26 cellular contexts compared by ENCODE assay signal in the genomic region with DNA sequence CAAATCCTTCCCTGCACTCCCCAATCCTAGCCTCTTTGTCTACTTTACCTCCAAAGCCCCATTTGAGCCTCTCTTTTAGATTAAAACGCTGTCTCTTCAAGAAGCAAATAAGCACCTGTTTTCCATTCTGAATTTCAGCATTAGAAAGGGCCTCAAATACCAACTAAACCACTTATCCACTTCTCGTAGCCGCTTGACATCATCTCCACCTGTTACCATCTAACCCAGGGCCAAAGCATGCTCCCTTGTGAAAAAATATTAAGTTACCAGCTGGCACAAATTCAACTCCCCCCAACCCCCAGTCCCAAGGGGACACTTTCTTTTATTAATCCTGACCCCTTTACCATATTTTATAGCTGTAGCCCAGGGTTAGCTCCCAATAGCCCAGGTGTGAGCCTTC.
A peak's percentile ranks its signal among the peaks of the same experiment; 100 is the strongest.
DNase-seq lines count a peak whose midpoint lies in the region; ATAC-seq lines count a peak whose summit lies in the region.
"Had no signal": no experiment of that assay in that cellular context is flagged by ENCODE, and none has a peak within 500 bp of the region (broad histone marks: within the 10 kb centered on the region; RNA-seq: fewer than 3 reads in every experiment).

No MANE protein-coding gene starts in this region.

- no peak overlapping the region for H3K27ac ChIP-seq in substantia nigra (ENCODE audit: low read depth, low read length, poor library complexity, severe bottlenecking)
- H3K27ac ChIP-seq: HL-60, KMS-11, VCaP had no signal

- no peak for ATAC-seq in GM21737 (IDR thresholded peaks at IDR 0.05; ENCODE audit: unreplicated experiment)
- ATAC-seq: right cardiac atrium; stimulated activated effector memory CD8-positive, alpha-beta T cell treated with anti-CD3 and anti-CD28 coated beads, Interleukin-12 subunit alpha, Interleukin-12 subunit beta, amount 100 ng/mL, for 72 hours had no signal

- DNase-seq in DMS79 treated with DMSO at 0.1 percent for 48 hours (lab: John Stamatoyannopoulos, UW) (peak; percentile 100), NCI-H1417 (lab: John Stamatoyannopoulos, UW) (peak; percentile 81 to 98 (median 95)), NCI-H2171 treated with DMSO at 0.1 percent for 48 hours (lab: John Stamatoyannopoulos, UW) (peak; percentile 100), NCI-H82 treated with DMSO at 0.1 percent for 48 hours (lab: John Stamatoyannopoulos, UW; ENCODE audit: unreplicated experiment) (peak; percentile 80), substantia nigra (lab: John Stamatoyannopoulos, UW) (no peak), NOMO-1 (lab: John Stamatoyannopoulos, UW; ENCODE audit: unreplicated experiment in 2 of 2) (no peak), islet precursor cell (no peak)
- DNase-seq: ACHN; activated CD4-positive, alpha-beta T cell treated with anti-CD3 and anti-CD28 coated beads for 48 hours; activated gamma-delta T cell treated with Interleukin-2 at 50 U/mL for 16 hours; activated T-cell treated with anti-CD3 and anti-CD28 coated beads, Interleukin-2, amount 50 U/mL, for 1 hour; Caco-2; cerebellar nuclear complex; hypothalamus; immature natural killer cell; mesenchymal stem cell; MM.1S; NCI-H2227 treated with DMSO at 0.1 percent for 48 hours; right cardiac atrium; SHP77 treated with DMSO at 0.1 percent for 48 hours; stimulated activated CD4-positive, alpha-beta T cell treated with anti-CD3 and anti-CD28 coated beads, Interleukin-4, amount 100 ng/mL, for 24 hours had no signal

Comparison
In these comparisons a context has a peak if more than half of its experiments do, and no peak if none do; other contexts are left out.
1. DNase-seq: peak in DMS79 treated with DMSO at 0.1 percent for 48 hours (single experiment), NCI-H1417 (3 of 3), NCI-H2171 treated with DMSO at 0.1 percent for 48 hours (single experiment) and NCI-H82 treated with DMSO at 0.1 percent for 48 hours (single experiment); none in substantia nigra (0 of 49), NOMO-1 (0 of 2) and islet precursor cell (single experiment).